In the genomic region with DNA sequence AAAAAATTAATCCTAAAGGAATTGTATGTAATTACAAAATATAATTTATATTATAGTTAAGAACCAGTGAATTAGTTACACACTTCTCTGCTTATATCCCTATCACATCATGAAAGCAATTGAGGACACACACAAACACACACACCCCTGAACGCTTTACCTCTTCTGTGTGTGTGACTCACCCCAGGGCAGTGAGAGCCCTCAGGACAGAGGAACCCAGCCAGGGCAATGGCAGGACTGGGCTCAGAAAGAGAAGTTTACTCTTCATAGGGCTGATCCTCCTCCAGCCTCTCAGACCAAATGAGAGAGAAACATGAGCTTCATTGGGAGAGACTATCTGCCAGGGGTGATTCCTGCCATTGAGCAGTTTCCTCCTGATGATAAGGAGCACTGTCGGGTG, we compare ENCODE assay signal across 2 cellular contexts.
TF ChIP-seq lines count a peak whose summit lies in the region.

No MANE protein-coding gene starts in this region.

TF ChIP-seq in IMR-90, 13 proteins besides CTCF, POLR2A, EP300 and RAD21:
- TF ChIP-seq, protein P1, sequence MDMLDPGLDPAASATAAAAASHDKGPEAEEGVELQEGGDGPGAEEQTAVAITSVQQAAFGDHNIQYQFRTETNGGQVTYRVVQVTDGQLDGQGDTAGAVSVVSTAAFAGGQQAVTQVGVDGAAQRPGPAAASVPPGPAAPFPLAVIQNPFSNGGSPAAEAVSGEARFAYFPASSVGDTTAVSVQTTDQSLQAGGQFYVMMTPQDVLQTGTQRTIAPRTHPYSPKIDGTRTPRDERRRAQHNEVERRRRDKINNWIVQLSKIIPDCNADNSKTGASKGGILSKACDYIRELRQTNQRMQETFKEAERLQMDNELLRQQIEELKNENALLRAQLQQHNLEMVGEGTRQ (IDR thresholded peaks at IDR 0.05; ENCODE audit: low read depth, low read length) = no peak
- TF ChIP-seq, protein P2, sequence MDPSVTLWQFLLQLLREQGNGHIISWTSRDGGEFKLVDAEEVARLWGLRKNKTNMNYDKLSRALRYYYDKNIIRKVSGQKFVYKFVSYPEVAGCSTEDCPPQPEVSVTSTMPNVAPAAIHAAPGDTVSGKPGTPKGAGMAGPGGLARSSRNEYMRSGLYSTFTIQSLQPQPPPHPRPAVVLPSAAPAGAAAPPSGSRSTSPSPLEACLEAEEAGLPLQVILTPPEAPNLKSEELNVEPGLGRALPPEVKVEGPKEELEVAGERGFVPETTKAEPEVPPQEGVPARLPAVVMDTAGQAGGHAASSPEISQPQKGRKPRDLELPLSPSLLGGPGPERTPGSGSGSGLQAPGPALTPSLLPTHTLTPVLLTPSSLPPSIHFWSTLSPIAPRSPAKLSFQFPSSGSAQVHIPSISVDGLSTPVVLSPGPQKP (IDR thresholded peaks at IDR 0.05; ENCODE audit: borderline replicate concordance, low read depth, low read length) = no peak
- TF ChIP-seq BHLHE40 (IDR thresholded peaks at IDR 0.05; ENCODE audit: low read depth, low read length) (no peak), RCOR1 (IDR thresholded peaks at IDR 0.05; ENCODE audit: insufficient replicate concordance, low read length) (no peak), CEBPB (IDR thresholded peaks at IDR 0.05; ENCODE audit: low read depth, low read length) (no peak), FOS (IDR thresholded peaks at IDR 0.05; ENCODE audit: low read depth, low read length) (no peak)

TF ChIP-seq in GM23338, 12 proteins besides CTCF, POLR2A, EP300 and RAD21:
- TF ChIP-seq ZNF331 (CRISPR knock-in tag; IDR thresholded peaks at IDR 0.05; ENCODE audit: low read depth) (no peak), NANOG (IDR thresholded peaks at IDR 0.05; ENCODE audit: borderline replicate concordance) (no peak), CREB1 (CRISPR knock-in tag; IDR thresholded peaks at IDR 0.05; ENCODE audit: low read depth) (no peak), POLR2AphosphoS5 (IDR thresholded peaks at IDR 0.05; ENCODE audit: low read depth) (no peak), STAT1 (IDR thresholded peaks at IDR 0.05; ENCODE audit: unreplicated experiment) (no peak), ZNF114 (CRISPR knock-in tag; IDR thresholded peaks at IDR 0.05) (no peak)
- TF ChIP-seq, protein P3, sequence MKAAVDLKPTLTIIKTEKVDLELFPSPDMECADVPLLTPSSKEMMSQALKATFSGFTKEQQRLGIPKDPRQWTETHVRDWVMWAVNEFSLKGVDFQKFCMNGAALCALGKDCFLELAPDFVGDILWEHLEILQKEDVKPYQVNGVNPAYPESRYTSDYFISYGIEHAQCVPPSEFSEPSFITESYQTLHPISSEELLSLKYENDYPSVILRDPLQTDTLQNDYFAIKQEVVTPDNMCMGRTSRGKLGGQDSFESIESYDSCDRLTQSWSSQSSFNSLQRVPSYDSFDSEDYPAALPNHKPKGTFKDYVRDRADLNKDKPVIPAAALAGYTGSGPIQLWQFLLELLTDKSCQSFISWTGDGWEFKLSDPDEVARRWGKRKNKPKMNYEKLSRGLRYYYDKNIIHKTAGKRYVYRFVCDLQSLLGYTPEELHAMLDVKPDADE (IDR thresholded peaks at IDR 0.05) = no peak
- TF ChIP-seq, protein P4, sequence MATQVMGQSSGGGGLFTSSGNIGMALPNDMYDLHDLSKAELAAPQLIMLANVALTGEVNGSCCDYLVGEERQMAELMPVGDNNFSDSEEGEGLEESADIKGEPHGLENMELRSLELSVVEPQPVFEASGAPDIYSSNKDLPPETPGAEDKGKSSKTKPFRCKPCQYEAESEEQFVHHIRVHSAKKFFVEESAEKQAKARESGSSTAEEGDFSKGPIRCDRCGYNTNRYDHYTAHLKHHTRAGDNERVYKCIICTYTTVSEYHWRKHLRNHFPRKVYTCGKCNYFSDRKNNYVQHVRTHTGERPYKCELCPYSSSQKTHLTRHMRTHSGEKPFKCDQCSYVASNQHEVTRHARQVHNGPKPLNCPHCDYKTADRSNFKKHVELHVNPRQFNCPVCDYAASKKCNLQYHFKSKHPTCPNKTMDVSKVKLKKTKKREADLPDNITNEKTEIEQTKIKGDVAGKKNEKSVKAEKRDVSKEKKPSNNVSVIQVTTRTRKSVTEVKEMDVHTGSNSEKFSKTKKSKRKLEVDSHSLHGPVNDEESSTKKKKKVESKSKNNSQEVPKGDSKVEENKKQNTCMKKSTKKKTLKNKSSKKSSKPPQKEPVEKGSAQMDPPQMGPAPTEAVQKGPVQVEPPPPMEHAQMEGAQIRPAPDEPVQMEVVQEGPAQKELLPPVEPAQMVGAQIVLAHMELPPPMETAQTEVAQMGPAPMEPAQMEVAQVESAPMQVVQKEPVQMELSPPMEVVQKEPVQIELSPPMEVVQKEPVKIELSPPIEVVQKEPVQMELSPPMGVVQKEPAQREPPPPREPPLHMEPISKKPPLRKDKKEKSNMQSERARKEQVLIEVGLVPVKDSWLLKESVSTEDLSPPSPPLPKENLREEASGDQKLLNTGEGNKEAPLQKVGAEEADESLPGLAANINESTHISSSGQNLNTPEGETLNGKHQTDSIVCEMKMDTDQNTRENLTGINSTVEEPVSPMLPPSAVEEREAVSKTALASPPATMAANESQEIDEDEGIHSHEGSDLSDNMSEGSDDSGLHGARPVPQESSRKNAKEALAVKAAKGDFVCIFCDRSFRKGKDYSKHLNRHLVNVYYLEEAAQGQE (IDR thresholded peaks at IDR 0.05; ENCODE audit: unreplicated experiment) = no peak
TF ChIP-seq in GM23338: peak in this region for 0.
